Comparison of ENCODE assay signal across 8 cellular contexts in genomic region chr17:57255776-57256681, GRCh38. TPM values are rescaled to one million over a fixed set of nuclear protein-coding genes. Genes with fewer than 3 reads are reported as not detected.
DNase-seq lines count a peak whose midpoint lies in the region; ATAC-seq and TF ChIP-seq lines count a peak whose summit lies in the region.

Gene MSI2, plus strand, starts transcription at chr17:57256523. Its CDS starts 220 bp downstream, at chr17:57256743.

- peak within 1 kb of the TSS; percentile 91 for H3K9ac ChIP-seq in endodermal cell (ENCODE audit: extremely low read depth, low read length, poor library complexity, severe bottlenecking)

- ATAC-seq in GM19397 (IDR thresholded peaks at IDR 0.05; ENCODE audit: unreplicated experiment): peak; percentile 77
- peak; percentile 57 for ATAC-seq in HG03571 (IDR thresholded peaks at IDR 0.05; ENCODE audit: unreplicated experiment)

- H3K4me3 Mint-ChIP-seq in endodermal cell: peak within 1 kb of the TSS; percentile 84

- H3K9me3 Mint-ChIP-seq in endodermal cell: peaks cover 7% of the 10 kb centered on the region

- H3K27me3 Mint-ChIP-seq in endodermal cell (ENCODE audit: insufficient read depth): peaks cover 8% of the 10 kb centered on the region

- WGBS in endodermal cell (ENCODE audit: insufficient coverage in 1 of 2, insufficient read length in 1 of 2), 2 experiments: 2 to 10% methylated on average over 7 to 58 of the region's 88 CpGs
- WGBS in mesodermal cell (ENCODE audit: insufficient coverage in 2 of 2), 2 experiments: 0 to 3% methylated on average over 23 to 32 of the region's 88 CpGs

- POLR2A ChIA-PET in BJ (lab: Charles Lee): no interaction called here

- TF ChIP-seq CTCF in BJ (IDR thresholded peaks at IDR 0.05; ENCODE audit: insufficient read depth, low read depth, low read length) (peak; percentile 7; the same call in 1 of the 2 replicates), endodermal cell (conservative IDR thresholded peaks at IDR 0.05) (peak; percentile 32)

- peaks cover 8% of the 10 kb centered on the region for H3K27me3 ChIP-seq in BJ (ENCODE audit: control insufficient read depth, insufficient read depth, low read length)
- peaks cover 3% of the 10 kb centered on the region for H3K27me3 ChIP-seq in endodermal cell (ENCODE audit: control insufficient read depth, insufficient read depth, low read length, poor library complexity, severe bottlenecking)

- H3K36me3 Mint-ChIP-seq in endodermal cell (ENCODE audit: low read depth): peaks cover 10% of the 10 kb centered on the region

- H3K36me3 ChIP-seq in BJ (ENCODE audit: control insufficient read depth, insufficient read depth, low read length) (no peaks in the 10 kb centered on the region), endodermal cell (ENCODE audit: control insufficient read depth, insufficient read depth, low read length) (peaks cover 13% of the 10 kb centered on the region), mesodermal cell (ENCODE audit: control insufficient read depth, insufficient read depth, low read length) (peaks cover 23% of the 10 kb centered on the region)

- CTCF ChIA-PET in BJ (lab: Yijun Ruan, JAX): interaction anchor here (2.6 kb wide), 1 partner anchor 12 kb away, joined by 15 read pairs; no protein-coding TSS in a partner anchor

- peaks cover 7% of the 10 kb centered on the region for H3K9me3 ChIP-seq in endodermal cell (ENCODE audit: control insufficient read depth, low read length)
- no peaks in the 10 kb centered on the region for H3K9me3 ChIP-seq in mesodermal cell (ENCODE audit: control insufficient read depth, low read length)

- H3K27ac ChIP-seq in endodermal cell (ENCODE audit: low read depth, low read length) (peak within 1 kb of the TSS; percentile 76), mesodermal cell (ENCODE audit: low read depth, low read length, severe bottlenecking) (peak within 1 kb of the TSS; percentile 75)

- no peak for DNase-seq in BJ (ENCODE audit: low read depth)
- peak; percentile 58 for DNase-seq in NOMO-1 treated with DMSO at 0.1 percent for 48 hours (lab: John Stamatoyannopoulos, UW; ENCODE audit: unreplicated experiment)
- DNase-seq in activated CD8-positive, alpha-beta memory T cell treated with anti-CD3 and anti-CD28 coated beads, Interleukin-2, amount 50 U/mL, for 4 hours: peak; percentile 96
- DNase-seq in endodermal cell: peak; percentile 96
- peak; percentile 90 for DNase-seq in stimulated activated CD8-positive, alpha-beta memory T cell treated with anti-CD3 and anti-CD28 coated beads, Interleukin-15, amount 100 ng/mL, for 1 hour (ENCODE audit: low read depth)

- H3K4me3 ChIP-seq in BJ (ENCODE audit: low read depth, low read length): peak within 1 kb of the TSS; percentile 63
- peak within 1 kb of the TSS; percentile 90 for H3K4me3 ChIP-seq in endodermal cell (ENCODE audit: low read length)
- peak within 1 kb of the TSS; percentile 97 for H3K4me3 ChIP-seq in mesodermal cell (ENCODE audit: extremely low read depth, insufficient read depth, low read length, poor library complexity, severe bottlenecking)

- H3K27ac Mint-ChIP-seq in endodermal cell: peak within 1 kb of the TSS; percentile 97

- H3K4me1 Mint-ChIP-seq in endodermal cell: peaks cover 39% of the 10 kb centered on the region

- H3K4me1 ChIP-seq in endodermal cell (ENCODE audit: control insufficient read depth, insufficient read depth, low read length) (peaks cover 11% of the 10 kb centered on the region), mesodermal cell (ENCODE audit: control insufficient read depth, insufficient read depth, low read length, poor library complexity, severe bottlenecking) (peaks cover 26% of the 10 kb centered on the region)

RNA-seq across cellular contexts. Expression of gene MSI2, which starts in this region (rescaled TPM):
- polyA plus RNA-seq in BJ (2011; rRNA removed): 9.2 and 11.6 TPM in 2 replicates
- 18.7 and 19.0 TPM in 2 replicates for polyA minus RNA-seq in BJ (2011; rRNA and poly(A)+ RNA removed)
- total RNA-seq in endodermal cell: 100 to 1,000 TPM in 1 of 2 donors, 10 to 100 TPM in 1; 88.3 to 114 TPM
- polyA plus RNA-seq in endodermal cell (2013, experiment 1 of 2): 70.0 TPM
- polyA plus RNA-seq in endodermal cell (2013, experiment 2 of 2): 63.0 TPM
- polyA plus RNA-seq in mesodermal cell (2013, experiment 1 of 2): 58.1 TPM
- 55.9 TPM for polyA plus RNA-seq in mesodermal cell (2013, experiment 2 of 2)
